8 cellular contexts compared by ENCODE assay signal in genomic region chr21:35048706-35049617, GRCh38. TPM values are rescaled to one million over a fixed set of nuclear protein-coding genes. Genes with fewer than 3 reads are reported as not detected.
A peak's percentile ranks its signal among the peaks of the same experiment; 100 is the strongest.
DNase-seq lines count a peak whose midpoint lies in the region; ATAC-seq and TF ChIP-seq lines count a peak whose summit lies in the region.

RUNX1 (minus strand) TSS chr21:35049302.

- peaks cover 43% of the 10 kb centered on the region for H3K4me1 Mint-ChIP-seq in Calu3 (ENCODE audit: low read depth, unreplicated experiment)
- H3K4me1 Mint-ChIP-seq in IgD-negative memory B cell: peaks cover 50 to 70% (median 69%) of the 10 kb centered on the region in 3 donors
- H3K4me1 Mint-ChIP-seq in activated B cell treated with CpG ODN at 0.5 μM for 24 hours: peaks cover 81% of the 10 kb centered on the region
- peaks cover 92% of the 10 kb centered on the region for H3K4me1 Mint-ChIP-seq in stimulated activated naive CD8-positive, alpha-beta T cell treated with anti-CD3 and anti-CD28 coated beads, Interleukin-15, Interleukin-2, amounts not matched to agents 100 ng/mL and 50 ng/mL, for 24 hours (ENCODE audit: low read depth)

- CTCF ChIA-PET in Calu3 (lab: Charles Lee): no interaction called here
- CTCF ChIA-PET in activated B cell treated with CpG ODN at 0.5 μM for 24 hours (lab: Charles Lee): interaction anchor here (0.9 to 4.7 kb wide), 8 partner anchors 20 to 352 kb away, joined by 3 to 39 read pairs (median 5); no protein-coding TSS in a partner anchor

- intact Hi-C loops in Calu3 (cut with micrococcal nuclease; ENCODE audit: unreplicated experiment) (loop anchor here (10.0 kb wide), 1 partner anchor 206 kb away; no protein-coding TSS in a partner anchor), activated B cell treated with CpG ODN at 0.5 μM for 24 hours (cut with micrococcal nuclease) (loop anchor here (1.0 to 10.0 kb wide), 10 partner anchors 29 to 1108 kb away; partner anchors contain the start of genes DOP1B and SETD4)

- H3K36me3 Mint-ChIP-seq in Calu3 (ENCODE audit: insufficient read depth, unreplicated experiment): peaks cover 32% of the 10 kb centered on the region
- H3K36me3 Mint-ChIP-seq in IgD-negative memory B cell: peaks cover 2% of the 10 kb centered on the region
- peaks cover 28% of the 10 kb centered on the region for H3K36me3 Mint-ChIP-seq in activated B cell treated with CpG ODN at 0.5 μM for 24 hours (ENCODE audit: low read depth)
- peaks cover 10% of the 10 kb centered on the region for H3K36me3 Mint-ChIP-seq in stimulated activated naive CD8-positive, alpha-beta T cell treated with anti-CD3 and anti-CD28 coated beads, Interleukin-15, Interleukin-2, amounts not matched to agents 100 ng/mL and 50 ng/mL, for 24 hours (ENCODE audit: low read depth)

- TSS peak; percentile 74 for BruUV-seq in Calu3 (replicated peaks; lab: Mats Ljungman, UMichigan)

- TF ChIP-seq CTCF in Calu3 (IDR thresholded peaks at IDR 0.05; ENCODE audit: unreplicated experiment): no peak
- TF ChIP-seq CTCF in activated B cell treated with CpG ODN at 0.5 μM for 24 hours (IDR thresholded peaks at IDR 0.05): no peak
- peak; percentile 8 for TF ChIP-seq CTCF in choroid plexus epithelial cell (conservative IDR thresholded peaks at IDR 0.05; ENCODE audit: low read depth, low read length)

- no peak for DNase-seq in Calu3
- peak; percentile 57 for DNase-seq in activated B cell treated with CpG ODN at 0.5 μM for 24 hours
- peak; percentile 75 for DNase-seq in choroid plexus epithelial cell (ENCODE audit: low read depth)
- DNase-seq in 8988T: no peak

- no peak within 1 kb of the TSS for H3K9ac ChIP-seq in muscle layer of colon (ENCODE audit: low read length)

- no peaks in the 10 kb centered on the region for H3K36me3 ChIP-seq in muscle layer of colon (ENCODE audit: insufficient read depth, low read length)

- H3K27ac Mint-ChIP-seq in Calu3 (ENCODE audit: unreplicated experiment) (peak within 1 kb of the TSS; percentile 81), IgD-negative memory B cell (peak within 1 kb of the TSS; percentile 90 to 98 (median 97)), activated B cell treated with CpG ODN at 0.5 μM for 24 hours (peak within 1 kb of the TSS; percentile 97)
- peak within 1 kb of the TSS; percentile 99 for H3K27ac Mint-ChIP-seq in stimulated activated naive CD8-positive, alpha-beta T cell treated with anti-CD3 and anti-CD28 coated beads, Interleukin-15, Interleukin-2, amounts not matched to agents 100 ng/mL and 50 ng/mL, for 24 hours

- ATAC-seq in GM21529 (IDR thresholded peaks at IDR 0.05; ENCODE audit: unreplicated experiment) (peak; percentile 53), activated B cell treated with CpG ODN at 0.5 μM for 24 hours (ENCODE audit: low read depth) (peak; percentile 56)

- peak within 1 kb of the TSS; percentile 63 for H3K4me3 ChIP-seq in choroid plexus epithelial cell (ENCODE audit: low read depth, low read length)
- peak within 1 kb of the TSS in 1 of 2 donors; percentile 32 for H3K4me3 ChIP-seq in muscle layer of colon (ENCODE audit: low read depth in 1 of 2, low read length in 2 of 2)

- peaks cover 60% of the 10 kb centered on the region for H3K4me1 ChIP-seq in muscle layer of colon (ENCODE audit: insufficient read depth, low read length)

- H3K9me3 ChIP-seq in muscle layer of colon (ENCODE audit: low read length): no peaks in the 10 kb centered on the region

- H3K9me3 Mint-ChIP-seq in Calu3 (ENCODE audit: low read depth, unreplicated experiment): no peaks in the 10 kb centered on the region
- H3K9me3 Mint-ChIP-seq in IgD-negative memory B cell: no peaks in the 10 kb centered on the region
- no peaks in the 10 kb centered on the region for H3K9me3 Mint-ChIP-seq in activated B cell treated with CpG ODN at 0.5 μM for 24 hours
- no peaks in the 10 kb centered on the region for H3K9me3 Mint-ChIP-seq in stimulated activated naive CD8-positive, alpha-beta T cell treated with anti-CD3 and anti-CD28 coated beads, Interleukin-15, Interleukin-2, amounts not matched to agents 100 ng/mL and 50 ng/mL, for 24 hours

- H3K27me3 Mint-ChIP-seq in Calu3 (ENCODE audit: unreplicated experiment): no peaks in the 10 kb centered on the region
- no peaks in the 10 kb centered on the region for H3K27me3 Mint-ChIP-seq in IgD-negative memory B cell
- H3K27me3 Mint-ChIP-seq in activated B cell treated with CpG ODN at 0.5 μM for 24 hours: no peaks in the 10 kb centered on the region
- peaks cover 5% of the 10 kb centered on the region for H3K27me3 Mint-ChIP-seq in stimulated activated naive CD8-positive, alpha-beta T cell treated with anti-CD3 and anti-CD28 coated beads, Interleukin-15, Interleukin-2, amounts not matched to agents 100 ng/mL and 50 ng/mL, for 24 hours

- no peaks in the 10 kb centered on the region for H3K27me3 ChIP-seq in muscle layer of colon (ENCODE audit: control insufficient read depth in 1 of 2, insufficient read depth in 2 of 2, low read length in 2 of 2)

- peak within 1 kb of the TSS; percentile 74 for H3K27ac ChIP-seq in muscle layer of colon (ENCODE audit: low read depth, low read length)

- H3K4me3 Mint-ChIP-seq in Calu3 (ENCODE audit: low read depth, unreplicated experiment) (peak within 1 kb of the TSS; percentile 58), IgD-negative memory B cell (peak within 1 kb of the TSS; percentile 90 to 98 (median 94)), activated B cell treated with CpG ODN at 0.5 μM for 24 hours (peak within 1 kb of the TSS; percentile 91)
- H3K4me3 Mint-ChIP-seq in stimulated activated naive CD8-positive, alpha-beta T cell treated with anti-CD3 and anti-CD28 coated beads, Interleukin-15, Interleukin-2, amounts not matched to agents 100 ng/mL and 50 ng/mL, for 24 hours: peak within 1 kb of the TSS; percentile 98

- POLR2A ChIA-PET in activated B cell treated with CpG ODN at 0.5 μM for 24 hours (lab: Charles Lee): interaction anchor here (0.6 to 8.4 kb wide), 19 partner anchors 9 to 883 kb away, joined by 3 to 290 read pairs (median 6); no protein-coding TSS in a partner anchor

RNA-seq across cellular contexts. Expression of gene RUNX1, which starts in this region (rescaled TPM):
- total RNA-seq in Calu3 (2022): 61.1 and 95.4 TPM in 2 replicates
- polyA plus RNA-seq in IgD-negative memory B cell: 9.2 TPM
- total RNA-seq in activated B cell treated with CpG ODN at 0.5 μM for 24 hours: 83.4 and 92.1 TPM in 2 replicates

Comparison
In these comparisons a context has a peak if more than half of its experiments do, and no peak if none do; other contexts are left out.
1. DNase-seq: peak in activated B cell treated with CpG ODN at 0.5 μM for 24 hours (single experiment) and choroid plexus epithelial cell (single experiment); none in Calu3 (single experiment) and 8988T (single experiment).
2. Peak in every context shown above with its lines, with median percentiles within 50 percentile points of each other: H3K27ac Mint-ChIP-seq and H3K4me3 Mint-ChIP-seq.